Comparison of ENCODE assay signal across 26 cellular contexts in genomic region chr4:26385690-26386089, GRCh38.
"Had no signal": no experiment of that assay in that cellular context is flagged by ENCODE, and none has a peak within 500 bp of the region (broad histone marks: within the 10 kb centered on the region; RNA-seq: fewer than 3 reads in every experiment).

No MANE protein-coding gene starts in this region.

- H3K27me3 ChIP-seq: breast epithelium, MG63 had no signal

- H3K4me1 ChIP-seq: breast epithelium had no signal

- H3K36me3 ChIP-seq: breast epithelium had no signal

- H3K9me3 ChIP-seq: breast epithelium, MG63 had no signal

- H3K4me3 ChIP-seq: breast epithelium, MG63 had no signal

- DNase-seq: activated B cell treated with CpG ODN at 0.5 μM for 24 hours; activated CD4-positive, alpha-beta T cell treated with anti-CD3 and anti-CD28 coated beads for 1 hour; activated CD4-positive, alpha-beta T cell treated with anti-CD3 and anti-CD28 coated beads, Interleukin-2, amount 50 U/mL, for 1 hour; activated CD8-positive, alpha-beta memory T cell treated with anti-CD3 and anti-CD28 coated beads, Interleukin-2, amount 50 U/mL, for 48 hours; activated CD8-positive, alpha-beta T cell treated with anti-CD3 and anti-CD28 coated beads, Interleukin-2, amount 10 ng/mL, durations not matched to agents 7 days and 5 days; activated effector memory CD4-positive, alpha-beta T cell treated with anti-CD3 and anti-CD28 coated beads, Interleukin-2, amount 50 U/mL, for 16 hours; activated naive CD4-positive, alpha-beta T cell treated with Interleukin-2 at 50 U/mL for 16 hours; activated naive CD8-positive, alpha-beta T cell treated with anti-CD3 and anti-CD28 coated beads for 36 hours; activated T-cell treated with anti-CD3 and anti-CD28 coated beads, Interleukin-2, amount 50 U/mL, for 1 hour; anterior cingulate cortex; central memory CD4-positive, alpha-beta T cell; MG63; NCI-H1092 treated with DMSO at 0.1 percent for 48 hours; NCI-H1417 treated with DMSO at 0.1 percent for 48 hours; NCI-H1694; NCI-H2029; NCI-H2107; NCI-H2171 treated with DMSO at 0.1 percent for 48 hours; NCI-H226; NCI-H526 treated with DMSO at 0.1 percent for 48 hours; NCI-H82; SHP77; T-helper 9 cell had no signal

- H3K27ac ChIP-seq: breast epithelium had no signal

- ATAC-seq: activated CD8-positive, alpha-beta T cell treated with anti-CD3 and anti-CD28 coated beads, Interleukin-2, amount 10 ng/mL, durations not matched to agents 7 days and 5 days; Panc1 had no signal

- FAIRE-seq: TTC549 had no signal
